Comparison of ENCODE assay signal across 8 cellular contexts in genomic region chr2:168773719-168774521, GRCh38. TPM values are rescaled to one million over a fixed set of nuclear protein-coding genes. Genes with fewer than 3 reads are reported as not detected.
DNase-seq lines count a peak whose midpoint lies in the region; ATAC-seq and TF ChIP-seq lines count a peak whose summit lies in the region.

No MANE protein-coding gene starts in this region.

- intact Hi-C loops in esophagus muscularis mucosa (cut with DNase I), result loop anchor here (10.0 kb wide), 1 partner anchor 151 kb away; no protein-coding TSS in a partner anchor

- no peaks in the 10 kb centered on the region for H3K79me2 ChIP-seq in KMS-11 (ENCODE audit: insufficient read depth, low read depth)
- H3K79me2 ChIP-seq in osteoblast (ENCODE audit: insufficient read depth, low read length), result no peaks in the 10 kb centered on the region

- no peaks in the 10 kb centered on the region for H3K36me3 Mint-ChIP-seq in T-helper 17 cell (ENCODE audit: low read depth)

- no peak overlapping the region for H3K4me3 Mint-ChIP-seq in T-helper 17 cell

- H3K27me3 Mint-ChIP-seq in T-helper 17 cell, result no peaks in the 10 kb centered on the region

- DNase-seq in DMS153 treated with DMSO at 0.1 percent for 48 hours (lab: John Stamatoyannopoulos, UW; ENCODE audit: unreplicated experiment) (peak; percentile 37), DMS153 (lab: John Stamatoyannopoulos, UW) (no peak), T-helper 17 cell (no peak), esophagus muscularis mucosa (ENCODE audit: extremely low spot score) (no peak), osteoblast (ENCODE audit: insufficient read length, low spot score, missing footprints) (no peak)

- H3K4me3 ChIP-seq in KMS-11 (IDR thresholded peaks at IDR 0.05; ENCODE audit: insufficient read depth, low read depth, low read length), result no peak overlapping the region
- H3K4me3 ChIP-seq in esophagus muscularis mucosa, result no peak overlapping the region
- H3K4me3 ChIP-seq in osteoblast (ENCODE audit: insufficient read depth, low read length), result no peak overlapping the region

- H3K4me2 ChIP-seq in KMS-11 (no peak overlapping the region), osteoblast (ENCODE audit: insufficient read depth, low read length) (no peak overlapping the region)

- no peak overlapping the region for H3K9ac ChIP-seq in KMS-11

- no peaks in the 10 kb centered on the region for H4K20me1 ChIP-seq in KMS-11 (ENCODE audit: insufficient read depth)
- no peaks in the 10 kb centered on the region for H4K20me1 ChIP-seq in osteoblast (ENCODE audit: insufficient read depth, low read length)

- no peaks in the 10 kb centered on the region for H3K9me3 ChIP-seq in T-helper 17 cell (ENCODE audit: control insufficient read depth, low read length, poor library complexity, severe bottlenecking)
- H3K9me3 ChIP-seq in esophagus muscularis mucosa, result peaks cover 0 to 6% (median 0%) of the 10 kb centered on the region in 4 donors
- H3K9me3 ChIP-seq in osteoblast (ENCODE audit: low read depth, low read length), result no peaks in the 10 kb centered on the region

- H3K36me3 ChIP-seq in KMS-11 (ENCODE audit: insufficient read depth), result no peaks in the 10 kb centered on the region
- H3K36me3 ChIP-seq in esophagus muscularis mucosa, result peaks cover 0 to 11% (median 7%) of the 10 kb centered on the region in 4 donors
- no peaks in the 10 kb centered on the region for H3K36me3 ChIP-seq in osteoblast (ENCODE audit: insufficient read depth, low read length)

- no peak for TF ChIP-seq EP300 in esophagus muscularis mucosa (IDR thresholded peaks at IDR 0.05)

- H3K27ac ChIP-seq in KMS-11 (no peak overlapping the region), esophagus muscularis mucosa (replicated peaks in 1 of 4) (no peak overlapping the region), osteoblast (ENCODE audit: low read depth, low read length) (no peak overlapping the region)

- H2AFZ ChIP-seq in KMS-11 (ENCODE audit: low read depth) (no peak overlapping the region), osteoblast (ENCODE audit: low read length) (no peak overlapping the region)

- ATAC-seq in GM19372 (IDR thresholded peaks at IDR 0.05; ENCODE audit: low read depth, unreplicated experiment) (peak; percentile 58), T-helper 17 cell (peak; percentile 41), HG03469 (IDR thresholded peaks at IDR 0.05; ENCODE audit: unreplicated experiment) (no peak)

- H3K4me1 ChIP-seq in KMS-11 (ENCODE audit: low read depth, poor library complexity, severe bottlenecking) (no peaks in the 10 kb centered on the region), esophagus muscularis mucosa (peaks cover 0 to 4% (median 0%) of the 10 kb centered on the region in 4 donors), osteoblast (ENCODE audit: insufficient read depth, low read length) (no peaks in the 10 kb centered on the region)

- H3K4me1 Mint-ChIP-seq in T-helper 17 cell, result no peaks in the 10 kb centered on the region

- no peak for TF ChIP-seq POLR2A in esophagus muscularis mucosa (IDR thresholded peaks at IDR 0.05; ENCODE audit: low read depth)

- no peak overlapping the region for H3K27ac Mint-ChIP-seq in T-helper 17 cell

- TF ChIP-seq CTCF in KMS-11 (conservative IDR thresholded peaks at IDR 0.05; ENCODE audit: low read depth, low read length) (peak; percentile 66), esophagus muscularis mucosa (IDR thresholded peaks at IDR 0.05) (peak; percentile 44 to 60 (median 47)), osteoblast (IDR thresholded peaks at IDR 0.05; ENCODE audit: extremely low read depth, low read depth, low read length) (peak; percentile 95)

- H3K27me3 ChIP-seq in KMS-11 (ENCODE audit: insufficient read depth, low read depth) (no peaks in the 10 kb centered on the region), esophagus muscularis mucosa (no peaks in the 10 kb centered on the region), osteoblast (ENCODE audit: insufficient read depth, low read length) (no peaks in the 10 kb centered on the region)

- 62% methylated on average over 9 of the region's 9 CpGs for WGBS in esophagus muscularis mucosa

RNA-seq across cellular contexts. Expression of gene NOSTRIN, which starts 28.5 kb away (rescaled TPM):
- total RNA-seq in T-helper 17 cell, result not detected
- 10 to 100 TPM in 3 of 4 donors, 1 to 10 TPM in 1; 6.6 to 21.5 (median 16.2) TPM for total RNA-seq in esophagus muscularis mucosa
- total RNA-seq in osteoblast, result 0.59 and 1.4 TPM in 2 replicates
